ENCODE assay signal across 22 cellular contexts in the genomic region with DNA sequence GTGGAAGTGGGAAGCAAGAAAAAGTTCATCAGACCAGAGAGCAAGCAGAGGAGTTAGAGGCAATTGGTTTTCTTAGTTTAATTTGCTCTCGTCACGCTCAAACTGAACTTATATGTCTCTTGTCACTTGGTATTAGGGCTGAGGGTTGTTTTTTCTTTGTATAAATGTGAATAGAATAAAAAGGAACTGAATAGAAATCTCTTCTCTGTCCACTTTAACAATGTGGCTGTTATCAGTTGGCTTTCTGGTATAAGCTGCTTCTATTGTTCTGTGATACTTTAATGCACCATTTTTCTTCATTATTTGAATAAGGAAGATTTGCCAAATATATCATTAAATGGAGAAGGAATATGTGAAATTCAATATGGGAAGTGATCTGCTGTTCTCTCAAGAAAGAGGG.
"Had no signal": no experiment of that assay in that cellular context is flagged by ENCODE, and none has a peak within 500 bp of the region (broad histone marks: within the 10 kb centered on the region; RNA-seq: fewer than 3 reads in every experiment).

No MANE protein-coding gene starts in this region.

- H3K4me3 ChIP-seq: coronary artery, esophagus squamous epithelium, lung, neural progenitor cell, prostate gland, right atrium auricular region, spleen, suprapubic skin, tibial artery had no signal

- H3K36me3 ChIP-seq: esophagus squamous epithelium, neural progenitor cell, prostate gland, right atrium auricular region, spleen, suprapubic skin, tibial artery had no signal

- H3K9ac ChIP-seq: neural progenitor cell, parathyroid adenoma had no signal

- DNase-seq: central memory CD4-positive, alpha-beta T cell; dermis blood vessel endothelial cell; effector memory CD8-positive, alpha-beta T cell; erythroblast; esophagus squamous epithelium; foreskin melanocyte; immature natural killer cell; islet precursor cell; kidney glomerular epithelial cell; mesendoderm; midbrain; naive thymus-derived CD4-positive, alpha-beta T cell; spleen; stimulated activated CD4-positive, alpha-beta T cell treated with anti-CD3 and anti-CD28 coated beads, Interleukin-4, amount 100 ng/mL, for 4 hours; tibial artery had no signal

- H3K27me3 ChIP-seq: esophagus squamous epithelium, neural progenitor cell, right atrium auricular region, spleen, suprapubic skin, tibial artery had no signal

- H3K9me3 ChIP-seq: esophagus squamous epithelium, prostate gland, right atrium auricular region, suprapubic skin, tibial artery had no signal

- H3K27ac ChIP-seq: coronary artery, esophagus squamous epithelium, neural progenitor cell, parathyroid adenoma, prostate gland, right atrium auricular region, spleen, suprapubic skin, tibial artery had no signal

- H3K4me1 ChIP-seq: neural progenitor cell, parathyroid adenoma, prostate gland, spleen, suprapubic skin had no signal
